In genomic region chr17:80737106-80738019, GRCh38 we compare ENCODE assay signal across 9 cellular contexts.
DNase-seq lines count a peak whose midpoint lies in the region; ATAC-seq and TF ChIP-seq lines count a peak whose summit lies in the region.
"Had no signal": no experiment of that assay in that cellular context is flagged by ENCODE, and none has a peak within 500 bp of the region (broad histone marks: within the 10 kb centered on the region; RNA-seq: fewer than 3 reads in every experiment).

No MANE protein-coding gene starts in this region.

- TF ChIP-seq CTCF in GM10248 (IDR thresholded peaks at IDR 0.05; ENCODE audit: control extremely low read depth, extremely low read depth, low read depth, missing control alignments): peak; percentile 30
- no peak for TF ChIP-seq CTCF in activated CD8-positive, alpha-beta T cell treated with anti-CD3 and anti-CD28 coated beads for 36 hours (IDR thresholded peaks at IDR 0.05)

- no peak overlapping the region for H3K4me3 Mint-ChIP-seq in activated CD8-positive, alpha-beta T cell treated with anti-CD3 and anti-CD28 coated beads for 36 hours
- H3K4me3 Mint-ChIP-seq: T-helper 1 cell treated with Interleukin-12 subunit alpha and Interleukin-12 subunit beta and Interleukin-4 antibody, amounts not matched to agents 30 μg/mL and 1 μg/mL, for 36 hours had no signal

- H3K27ac Mint-ChIP-seq in activated CD8-positive, alpha-beta T cell treated with anti-CD3 and anti-CD28 coated beads for 36 hours: no peak overlapping the region

- no peaks in the 10 kb centered on the region for H3K27me3 Mint-ChIP-seq in activated CD8-positive, alpha-beta T cell treated with anti-CD3 and anti-CD28 coated beads for 36 hours

- ATAC-seq in GM19455 (IDR thresholded peaks at IDR 0.05; ENCODE audit: unreplicated experiment) (peak; percentile 73), HG03378 (IDR thresholded peaks at IDR 0.05; ENCODE audit: unreplicated experiment) (peak; percentile 62)
- ATAC-seq in activated CD8-positive, alpha-beta T cell treated with anti-CD3 and anti-CD28 coated beads for 36 hours: peak; percentile 26

- POLR2A ChIA-PET in GM10248 (lab: Yijun Ruan, JAX): no interaction called here
- POLR2A ChIA-PET in activated CD8-positive, alpha-beta T cell treated with anti-CD3 and anti-CD28 coated beads for 36 hours (lab: Charles Lee): interaction anchor here (0.8 to 1.7 kb wide), 3 partner anchors 30 to 82 kb away, joined by 3 to 4 read pairs (median 3); no protein-coding TSS in a partner anchor

- CTCF ChIA-PET in GM10248 (lab: Yijun Ruan, JAX): interaction anchor here (0.8 to 1.6 kb wide), 6 partner anchors 10 to 233 kb away, joined by 3 to 4 read pairs (median 3); no protein-coding TSS in a partner anchor
- CTCF ChIA-PET in activated CD8-positive, alpha-beta T cell treated with anti-CD3 and anti-CD28 coated beads for 36 hours (lab: Charles Lee): interaction anchor here (0.8 to 2.4 kb wide), 5 partner anchors 25 to 164 kb away, joined by 3 to 5 read pairs (median 3); no protein-coding TSS in a partner anchor

- H3K36me3 Mint-ChIP-seq in activated CD8-positive, alpha-beta T cell treated with anti-CD3 and anti-CD28 coated beads for 36 hours (ENCODE audit: low read depth): peaks cover 37% of the 10 kb centered on the region

- no peaks in the 10 kb centered on the region for H3K9me3 Mint-ChIP-seq in activated CD8-positive, alpha-beta T cell treated with anti-CD3 and anti-CD28 coated beads for 36 hours
- H3K9me3 Mint-ChIP-seq: T-helper 1 cell treated with Interleukin-12 subunit alpha and Interleukin-12 subunit beta and Interleukin-4 antibody, amounts not matched to agents 30 μg/mL and 1 μg/mL, for 36 hours had no signal

- H3K4me1 Mint-ChIP-seq in activated CD8-positive, alpha-beta T cell treated with anti-CD3 and anti-CD28 coated beads for 36 hours (ENCODE audit: low read depth): peaks cover 63% of the 10 kb centered on the region

- DNase-seq in GM10248 (ENCODE audit: extremely low spot score): peak; percentile 83
- DNase-seq in activated CD8-positive, alpha-beta T cell treated with anti-CD3 and anti-CD28 coated beads for 36 hours: peak; percentile 44
- DNase-seq in NCI-H226: no peak
- DNase-seq in NCI-H526 (lab: John Stamatoyannopoulos, UW): no peak
- no peak for DNase-seq in posterior vena cava (ENCODE audit: low spot score)
- DNase-seq in foreskin melanocyte: no peak

- intact Hi-C loops in activated CD8-positive, alpha-beta T cell treated with anti-CD3 and anti-CD28 coated beads for 36 hours (cut with micrococcal nuclease): no loop called here
- intact Hi-C loops in posterior vena cava (cut with DNase I): no loop called here

Comparison
In these comparisons a context has a peak if more than half of its experiments do, and no peak if none do; other contexts are left out.
1. DNase-seq: peak in GM10248 (single experiment) and activated CD8-positive, alpha-beta T cell treated with anti-CD3 and anti-CD28 coated beads for 36 hours (single experiment); none in NCI-H226 (single experiment), NCI-H526 (0 of 2), posterior vena cava (single experiment) and foreskin melanocyte (single experiment).
2. Peak in every context shown above with its lines, with median percentiles within 50 percentile points of each other: ATAC-seq.